12 cellular contexts compared by ENCODE assay signal in genomic region chr6:136787726-136788068, GRCh38. TPM values are rescaled to one million over a fixed set of nuclear protein-coding genes. Genes with fewer than 3 reads are reported as not detected.
DNase-seq lines count a peak whose midpoint lies in the region; ATAC-seq, FAIRE-seq and TF ChIP-seq lines count a peak whose summit lies in the region.
"Had no signal": no experiment of that assay in that cellular context is flagged by ENCODE, and none has a peak within 500 bp of the region (broad histone marks: within the 10 kb centered on the region; RNA-seq: fewer than 3 reads in every experiment).

No MANE protein-coding gene starts in this region.

- H3K27me3 ChIP-seq in SK-N-SH (ENCODE audit: insufficient read depth) = no peaks in the 10 kb centered on the region
- H3K27me3 ChIP-seq in endothelial cell of umbilical vein (ENCODE audit: control insufficient read depth in 2 of 2, insufficient read depth in 2 of 2, low read length in 2 of 2) = no peaks in the 10 kb centered on the region
- H3K27me3 ChIP-seq in stomach = no peaks in the 10 kb centered on the region

- peaks cover 14% of the 10 kb centered on the region for H3F3A ChIP-seq in SK-N-SH (replicated peaks; ENCODE audit: insufficient read depth)

- H3K4me2 ChIP-seq in SK-N-SH (peak overlapping the region; percentile 35; the same call in 1 of the 2 replicates), endothelial cell of umbilical vein (ENCODE audit: insufficient read depth, low read length) (peak overlapping the region; percentile 26)

- dilution Hi-C loops in endothelial cell of umbilical vein (cut with MboI; ENCODE audit: extremely low pct_ligation_motif_present, low sequenced_read_pairs) = no loop called here

- H3K9me3 ChIP-seq in SK-N-SH (no peaks in the 10 kb centered on the region), T-helper 17 cell (ENCODE audit: control insufficient read depth, low read length, poor library complexity, severe bottlenecking) (no peaks in the 10 kb centered on the region), endothelial cell of umbilical vein (replicated peaks; ENCODE audit: control insufficient read depth, insufficient read depth, low read length) (no peaks in the 10 kb centered on the region), stomach (no peaks in the 10 kb centered on the region)

- H3K27ac Mint-ChIP-seq in T-helper 17 cell = peak overlapping the region; percentile 96

- H3K4me3 ChIP-seq in SK-N-SH (ENCODE audit: low read depth in 2 of 2, low read length in 1 of 2) (no peak overlapping the region), endothelial cell of umbilical vein (replicated peaks in 1 of 3; ENCODE audit: insufficient read depth in 1 of 3, low read depth in 1 of 3, low read length in 3 of 3) (no peak overlapping the region), stomach (peak overlapping the region in 1 of 4 donors; percentile 94)

- ATAC-seq in SK-N-SH treated with all-trans-retinoic acid at 6 μM for 48 hours (no peak), T-helper 17 cell (no peak), GM21528 (IDR thresholded peaks at IDR 0.05; ENCODE audit: low FRiP score, unreplicated experiment) (no peak)

- peaks cover 57% of the 10 kb centered on the region for H3K4me1 Mint-ChIP-seq in T-helper 17 cell

- no peaks in the 10 kb centered on the region for H3K27me3 Mint-ChIP-seq in T-helper 17 cell

- H3K9ac ChIP-seq in SK-N-SH = no peak overlapping the region
- no peak overlapping the region for H3K9ac ChIP-seq in endothelial cell of umbilical vein (replicated peaks; ENCODE audit: extremely low read depth, insufficient read depth, low read length)

- H3K9me2 ChIP-seq in SK-N-SH = no peaks in the 10 kb centered on the region

- H2AFZ ChIP-seq in SK-N-SH (ENCODE audit: low read depth) (no peak overlapping the region), endothelial cell of umbilical vein (ENCODE audit: low read depth, low read length) (no peak overlapping the region)

- POLR2A ChIA-PET in SK-N-SH (lab: Yijun Ruan, JAX) (no interaction called here), endothelial cell of umbilical vein (lab: Charles Lee) (no interaction called here)

- no TSS peak for BruUV-seq in endothelial cell of umbilical vein (replicated peaks; lab: Mats Ljungman, UMichigan)

- no peaks in the 10 kb centered on the region for H3K9me1 ChIP-seq in endothelial cell of umbilical vein (replicated peaks; ENCODE audit: control insufficient read depth, extremely low read depth, insufficient read depth, low read length)

- FAIRE-seq in endothelial cell of umbilical vein (lab: Jason Lieb, UNC) = no peak

- CTCF ChIA-PET in SK-N-SH (lab: Yijun Ruan, JAX) (interaction anchor here (1.1 to 11.4 kb wide), 3 partner anchors 9 to 144 kb away, joined by 4 to 214 read pairs (median 5); no protein-coding TSS in a partner anchor), endothelial cell of umbilical vein (lab: Charles Lee) (interaction anchor here (0.6 to 8.7 kb wide), 2 partner anchors 143 to 513 kb away, joined by 4 to 708 read pairs; no protein-coding TSS in a partner anchor)

- TF ChIP-seq EP300 in SK-N-SH (IDR thresholded peaks at IDR 0.05; ENCODE audit: borderline replicate concordance in 1 of 2, low read depth in 1 of 2, low read length in 1 of 2) = no peak
- TF ChIP-seq EP300 in stomach (IDR thresholded peaks at IDR 0.05) = no peak

- H3K79me2 ChIP-seq in SK-N-SH (ENCODE audit: insufficient read depth) (peaks cover 79% of the 10 kb centered on the region), endothelial cell of umbilical vein (ENCODE audit: control insufficient read depth, insufficient read depth, low read length) (peaks cover 43% of the 10 kb centered on the region)

- H3K36me3 ChIP-seq in SK-N-SH (replicated peaks in 1 of 2; ENCODE audit: control insufficient read depth in 1 of 2, insufficient read depth in 2 of 2, low read length in 1 of 2) = no peaks in the 10 kb centered on the region
- H3K36me3 ChIP-seq in endothelial cell of umbilical vein (ENCODE audit: control insufficient read depth in 2 of 2, extremely low read depth in 1 of 2, insufficient read depth in 2 of 2, low read length in 2 of 2) = no peaks in the 10 kb centered on the region
- H3K36me3 ChIP-seq in stomach = peaks cover 0 to 4% (median 0%) of the 10 kb centered on the region in 4 donors

- H3K27ac ChIP-seq in SK-N-SH (ENCODE audit: low read depth in 2 of 2, low read length in 1 of 2) = peak overlapping the region in 1 of 2 experiments; percentile 73; a peak in 2 of 4 replicates
- H3K27ac ChIP-seq in endothelial cell of umbilical vein (ENCODE audit: insufficient read depth, low read depth, low read length) = peak overlapping the region; percentile 28
- H3K27ac ChIP-seq in stomach = peak overlapping the region; percentile 39 to 99 (median 96)
- H3K27ac ChIP-seq: 22Rv1 had no signal

- intact Hi-C loops in endothelial cell of umbilical vein (cut with micrococcal nuclease) = loop anchor here (10.0 kb wide), 1 partner anchor 1293 kb away; the partner anchor contains the start of gene AHI1
- intact Hi-C loops in stomach (cut with DNase I; ENCODE audit: low total_unique reads) = no loop called here

- no peak for TF ChIP-seq RAD21 in SK-N-SH (IDR thresholded peaks at IDR 0.05; ENCODE audit: low read length)

- peaks cover 6 to 12% of the 10 kb centered on the region in 2 experiments; a peak in 2 of 4 replicates for H3K4me1 ChIP-seq in SK-N-SH (ENCODE audit: control insufficient read depth in 1 of 2, insufficient read depth in 2 of 2, low read depth in 1 of 2, low read length in 1 of 2)
- H3K4me1 ChIP-seq in endothelial cell of umbilical vein (ENCODE audit: control insufficient read depth, extremely low read depth, insufficient read depth, low read length) = peaks cover 45% of the 10 kb centered on the region
- peaks cover 48 to 81% (median 70%) of the 10 kb centered on the region in 4 donors for H3K4me1 ChIP-seq in stomach

- H4K20me1 ChIP-seq in SK-N-SH (ENCODE audit: insufficient read depth) (no peaks in the 10 kb centered on the region), endothelial cell of umbilical vein (replicated peaks; ENCODE audit: control insufficient read depth, extremely low read depth, insufficient read depth, low read length) (no peaks in the 10 kb centered on the region)

- WGBS in SK-N-SH (ENCODE audit: low lambda C conversion rate) = 86% methylated on average over 4 of the region's 4 CpGs
- 58 to 67% (median 65%) methylated on average over 4 of the region's 4 CpGs for WGBS in stomach, 5 donors

- H3K4me3 Mint-ChIP-seq in T-helper 17 cell = peak overlapping the region; percentile 81

- peaks cover 5% of the 10 kb centered on the region for H3K36me3 Mint-ChIP-seq in T-helper 17 cell (ENCODE audit: low read depth)

- DNase-seq in SK-N-SH (no peak), T-helper 17 cell (no peak), endothelial cell of umbilical vein (ENCODE audit: low read depth, low spot score) (no peak), stomach (no peak), NCI-H1092 (lab: John Stamatoyannopoulos, UW) (no peak), cerebellar cortex (ENCODE audit: low spot score) (no peak)
- DNase-seq: caudate nucleus, DND-41, SIG-M5 had no signal

- TF ChIP-seq CTCF in SK-N-SH (IDR thresholded peaks at IDR 0.05) = no peak
- no peak for TF ChIP-seq CTCF in endothelial cell of umbilical vein (IDR thresholded peaks at IDR 0.05; ENCODE audit: extremely low read depth in 1 of 2, insufficient read depth in 1 of 2, low read depth in 1 of 2, low read length in 2 of 2)
- no peak for TF ChIP-seq CTCF in stomach (IDR thresholded peaks at IDR 0.05)

- no peak for TF ChIP-seq POLR2A in endothelial cell of umbilical vein (IDR thresholded peaks at IDR 0.05; ENCODE audit: low read depth, low read length)
- TF ChIP-seq POLR2A in stomach (IDR thresholded peaks at IDR 0.05) = no peak

TF ChIP-seq in SK-N-SH, 30 proteins besides CTCF, POLR2A, EP300 and RAD21 (continues in another document):
- TF ChIP-seq TEAD4 (IDR thresholded peaks at IDR 0.05; ENCODE audit: borderline replicate concordance, insufficient read depth) (no peak), SIN3A (IDR thresholded peaks at IDR 0.05; ENCODE audit: borderline replicate concordance, low read depth, low read length) (no peak)

TF ChIP-seq in endothelial cell of umbilical vein, 7 proteins besides CTCF, POLR2A, EP300 and RAD21 (continues in another document):
- TF ChIP-seq MAX (IDR thresholded peaks at IDR 0.05; ENCODE audit: insufficient read depth, insufficient read length) (no peak), POLR2AphosphoS5 (IDR thresholded peaks at IDR 0.05; ENCODE audit: insufficient read depth, low read depth, low read length) (no peak)

RNA-seq across cellular contexts. Expression of gene MAP3K5, which starts 4.6 kb away (rescaled TPM):
- polyA plus RNA-seq in SK-N-SH (2012; rRNA removed) = 1.4 TPM in 2 replicates
- polyA plus RNA-seq in SK-N-SH (2012; cell fraction: cytosol; rRNA removed) = 1.7 and 1.8 TPM in 2 replicates
- polyA plus RNA-seq in SK-N-SH (2012; cell fraction: nucleus; rRNA removed) = 1.1 and 1.9 TPM in 2 replicates
- 10 to 100 TPM; 35.6 to 40.3 TPM for total RNA-seq in T-helper 17 cell
- total RNA-seq in endothelial cell of umbilical vein = 5.0 and 7.0 TPM in 2 replicates
- 1.3 and 1.5 TPM in 2 replicates for polyA plus RNA-seq in endothelial cell of umbilical vein
- 1.9 and 2.1 TPM in 2 replicates for polyA plus RNA-seq in endothelial cell of umbilical vein (2011; cell fraction: cytosol; rRNA removed)
- polyA plus RNA-seq in endothelial cell of umbilical vein (2011; cell fraction: nucleus; rRNA removed) = 3.1 and 3.9 TPM in 2 replicates
- polyA plus RNA-seq in endothelial cell of umbilical vein (2012) = 5.0 and 8.0 TPM in 2 replicates
- polyA minus RNA-seq in endothelial cell of umbilical vein = 3.8 and 10.2 TPM in 2 replicates
- polyA minus RNA-seq in endothelial cell of umbilical vein (2011; cell fraction: cytosol; rRNA and poly(A)+ RNA removed) = 5.3 TPM
- polyA minus RNA-seq in endothelial cell of umbilical vein (2011; cell fraction: nucleus; rRNA and poly(A)+ RNA removed) = 6.1 and 8.5 TPM in 2 replicates
- total RNA-seq in stomach = 10 to 100 TPM; 23.2 to 40.3 (median 24.5) TPM
- 10 to 100 TPM in 2 of 3 donors, 1 to 10 TPM in 1; 4.9 to 12.5 (median 12.4) TPM for polyA plus RNA-seq in stomach

RNA-seq across cellular contexts. Expression of gene PEX7, which starts 34.7 kb away (rescaled TPM):
- polyA plus RNA-seq in SK-N-SH (2012; rRNA removed) (10.8 and 13.1 TPM in 2 replicates), endothelial cell of umbilical vein (4.5 and 5.7 TPM in 2 replicates), stomach (10 to 100 TPM in 2 of 3 donors, 1 to 10 TPM in 1; 7.3 to 21.5 (median 14.6) TPM)
- 14.9 and 15.5 TPM in 2 replicates for polyA plus RNA-seq in SK-N-SH (2012; cell fraction: cytosol; rRNA removed)
- 4.2 and 5.7 TPM in 2 replicates for polyA plus RNA-seq in SK-N-SH (2012; cell fraction: nucleus; rRNA removed)
- total RNA-seq in T-helper 17 cell (1 to 10 TPM; 3.2 to 3.7 TPM), endothelial cell of umbilical vein (3.5 and 3.7 TPM in 2 replicates), stomach (10 to 100 TPM in 3 of 5 donors, 1 to 10 TPM in 1, not detected in 1; 2.7 to 38.5 (median 18.1) TPM)
- 4.4 and 5.0 TPM in 2 replicates for polyA plus RNA-seq in endothelial cell of umbilical vein (2011; cell fraction: cytosol; rRNA removed)
- 2.2 and 3.9 TPM in 2 replicates for polyA plus RNA-seq in endothelial cell of umbilical vein (2011; cell fraction: nucleus; rRNA removed)
- polyA plus RNA-seq in endothelial cell of umbilical vein (2012) = 2.5 and 3.5 TPM in 2 replicates
- 1.8 and 2.4 TPM in 2 replicates for polyA minus RNA-seq in endothelial cell of umbilical vein
- polyA minus RNA-seq in endothelial cell of umbilical vein (2011; cell fraction: cytosol; rRNA and poly(A)+ RNA removed) = 1.7 TPM
- 2.5 and 3.5 TPM in 2 replicates for polyA minus RNA-seq in endothelial cell of umbilical vein (2011; cell fraction: nucleus; rRNA and poly(A)+ RNA removed)
